ENCODE assay signal across 8 cellular contexts in the genomic region with DNA sequence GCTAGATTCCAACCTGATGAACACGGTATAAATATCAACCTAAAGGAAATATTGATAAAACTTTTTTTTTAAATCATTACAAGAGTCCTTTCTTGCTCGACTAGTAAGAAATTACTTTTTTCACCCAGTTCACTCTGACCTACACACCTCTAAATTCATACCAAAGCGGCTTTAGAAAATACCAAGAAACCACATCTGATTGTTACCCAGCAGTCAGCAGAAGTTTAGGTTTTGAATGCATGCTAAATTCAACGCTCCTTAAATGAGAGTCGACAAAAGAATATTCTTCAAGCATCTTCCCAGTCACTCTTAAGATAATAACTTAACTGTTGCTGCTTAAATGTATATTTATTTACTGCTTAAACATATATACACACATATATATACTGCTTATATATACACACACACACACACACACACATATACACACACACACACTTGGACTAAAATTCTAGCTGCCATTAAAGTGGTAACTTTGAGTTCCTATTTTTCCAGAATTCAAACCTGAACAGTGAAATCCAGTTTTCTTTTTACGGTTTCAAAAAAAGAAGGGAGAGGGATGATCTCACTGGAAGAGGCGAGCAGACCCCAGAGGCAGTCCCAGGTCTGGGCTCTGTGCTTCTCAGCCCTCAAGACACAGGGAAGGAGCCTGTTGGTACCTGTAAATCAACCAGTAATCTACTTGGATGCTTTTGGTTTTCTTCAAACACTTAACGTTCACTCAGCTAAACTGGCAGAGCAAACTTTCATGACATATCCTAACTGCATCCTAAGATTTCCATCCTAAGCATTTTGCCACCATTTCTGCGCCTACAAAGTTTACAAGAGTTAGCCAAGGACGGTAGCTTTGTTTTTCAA. TPM values are rescaled to one million over a fixed set of nuclear protein-coding genes. Genes with fewer than 3 reads are reported as not detected.
DNase-seq lines count a peak whose midpoint lies in the region; ATAC-seq lines count a peak whose summit lies in the region.

No MANE protein-coding gene starts in this region.

- peaks cover 30% of the 10 kb centered on the region for H3K36me3 Mint-ChIP-seq in activated CD4-positive, alpha-beta T cell treated with anti-CD3 and anti-CD28 coated beads, Interleukin-2, amount 10 ng/mL, durations not matched to agents 7 days and 5 days (ENCODE audit: low read depth)
- H3K36me3 Mint-ChIP-seq in activated T-helper 1 cell treated with anti-CD3 and anti-CD28 coated beads, Interleukin-12 subunit alpha, Interleukin-12 subunit beta, Interleukin-2, Interleukin-4 antibody, amounts not matched to agents 30 ng/mL and 10 ng/mL and 1 ng/mL, durations not matched to agents 14 hours and 24 hours and 36 hours (ENCODE audit: low read depth), result peaks cover 21% of the 10 kb centered on the region

- H3K27ac ChIP-seq in thymus (ENCODE audit: low read depth), result peak overlapping the region; percentile 44

- peaks cover 32% of the 10 kb centered on the region for H3K4me1 ChIP-seq in thymus (ENCODE audit: control insufficient read depth, insufficient read depth, low read length)

- H3K9me3 Mint-ChIP-seq in activated CD4-positive, alpha-beta T cell treated with anti-CD3 and anti-CD28 coated beads, Interleukin-2, amount 10 ng/mL, durations not matched to agents 7 days and 5 days, result no peaks in the 10 kb centered on the region
- H3K9me3 Mint-ChIP-seq in activated T-helper 1 cell treated with anti-CD3 and anti-CD28 coated beads, Interleukin-12 subunit alpha, Interleukin-12 subunit beta, Interleukin-2, Interleukin-4 antibody, amounts not matched to agents 30 ng/mL and 10 ng/mL and 1 ng/mL, durations not matched to agents 14 hours and 24 hours and 36 hours, result no peaks in the 10 kb centered on the region

- H3K36me3 ChIP-seq in thymus (ENCODE audit: control insufficient read depth, insufficient read depth), result no peaks in the 10 kb centered on the region

- 26% methylated on average over 10 of the region's 10 CpGs for WGBS in thymus

- peaks cover 53% of the 10 kb centered on the region for H3K4me1 Mint-ChIP-seq in activated CD4-positive, alpha-beta T cell treated with anti-CD3 and anti-CD28 coated beads, Interleukin-2, amount 10 ng/mL, durations not matched to agents 7 days and 5 days
- peaks cover 59% of the 10 kb centered on the region for H3K4me1 Mint-ChIP-seq in activated T-helper 1 cell treated with anti-CD3 and anti-CD28 coated beads, Interleukin-12 subunit alpha, Interleukin-12 subunit beta, Interleukin-2, Interleukin-4 antibody, amounts not matched to agents 30 ng/mL and 10 ng/mL and 1 ng/mL, durations not matched to agents 14 hours and 24 hours and 36 hours (ENCODE audit: low read depth)

- CTCF ChIA-PET in activated CD4-positive, alpha-beta T cell treated with anti-CD3 and anti-CD28 coated beads, Interleukin-2, amount 10 ng/mL, durations not matched to agents 7 days and 5 days (lab: Charles Lee), result interaction anchor here (0.6 to 1.1 kb wide), 4 partner anchors 10 to 130 kb away, joined by 3 to 4 read pairs (median 4); no protein-coding TSS in a partner anchor

- ATAC-seq in GM19324 (IDR thresholded peaks at IDR 0.05; ENCODE audit: low FRiP score, unreplicated experiment), result no peak
- ATAC-seq in GM21529 (IDR thresholded peaks at IDR 0.05; ENCODE audit: unreplicated experiment), result no peak

- H3K4me3 Mint-ChIP-seq in activated CD4-positive, alpha-beta T cell treated with anti-CD3 and anti-CD28 coated beads, Interleukin-2, amount 10 ng/mL, durations not matched to agents 7 days and 5 days, result peak overlapping the region; percentile 98
- peak overlapping the region; percentile 98 for H3K4me3 Mint-ChIP-seq in activated T-helper 1 cell treated with anti-CD3 and anti-CD28 coated beads, Interleukin-12 subunit alpha, Interleukin-12 subunit beta, Interleukin-2, Interleukin-4 antibody, amounts not matched to agents 30 ng/mL and 10 ng/mL and 1 ng/mL, durations not matched to agents 14 hours and 24 hours and 36 hours

- no peaks in the 10 kb centered on the region for H3K27me3 Mint-ChIP-seq in activated CD4-positive, alpha-beta T cell treated with anti-CD3 and anti-CD28 coated beads, Interleukin-2, amount 10 ng/mL, durations not matched to agents 7 days and 5 days
- H3K27me3 Mint-ChIP-seq in activated T-helper 1 cell treated with anti-CD3 and anti-CD28 coated beads, Interleukin-12 subunit alpha, Interleukin-12 subunit beta, Interleukin-2, Interleukin-4 antibody, amounts not matched to agents 30 ng/mL and 10 ng/mL and 1 ng/mL, durations not matched to agents 14 hours and 24 hours and 36 hours (ENCODE audit: insufficient read depth), result no peaks in the 10 kb centered on the region

- POLR2A ChIA-PET in activated CD4-positive, alpha-beta T cell treated with anti-CD3 and anti-CD28 coated beads, Interleukin-2, amount 10 ng/mL, durations not matched to agents 7 days and 5 days (lab: Charles Lee), result interaction anchor here (0.6 kb wide), 1 partner anchor 681 kb away, joined by 3 read pairs; no protein-coding TSS in a partner anchor

- peaks cover 1% of the 10 kb centered on the region for H3K9me3 ChIP-seq in thymus (ENCODE audit: control insufficient read depth)

- DNase-seq in activated CD4-positive, alpha-beta T cell treated with anti-CD3 and anti-CD28 coated beads, Interleukin-2, amount 10 ng/mL, durations not matched to agents 7 days and 5 days, result no peak
- no peak for DNase-seq in activated CD4-positive, alpha-beta T cell treated with anti-CD3 and anti-CD28 coated beads, Interleukin-2, amount 50 U/mL, for 1 hour
- DNase-seq in activated T-helper 1 cell treated with anti-CD3 and anti-CD28 coated beads, Interleukin-12 subunit alpha, Interleukin-12 subunit beta, Interleukin-2, Interleukin-4 antibody, amounts not matched to agents 30 ng/mL and 10 ng/mL and 1 ng/mL, durations not matched to agents 14 hours and 24 hours and 36 hours (ENCODE audit: low spot score), result no peak
- DNase-seq in iris pigment epithelial cell (ENCODE audit: low read depth), result peak; percentile 56
- DNase-seq in central memory CD4-positive, alpha-beta T cell, result no peak

- H3K4me3 ChIP-seq in thymus (ENCODE audit: low read length), result peak overlapping the region; percentile 97

- peak overlapping the region; percentile 93 for H3K27ac Mint-ChIP-seq in activated CD4-positive, alpha-beta T cell treated with anti-CD3 and anti-CD28 coated beads, Interleukin-2, amount 10 ng/mL, durations not matched to agents 7 days and 5 days
- H3K27ac Mint-ChIP-seq in activated T-helper 1 cell treated with anti-CD3 and anti-CD28 coated beads, Interleukin-12 subunit alpha, Interleukin-12 subunit beta, Interleukin-2, Interleukin-4 antibody, amounts not matched to agents 30 ng/mL and 10 ng/mL and 1 ng/mL, durations not matched to agents 14 hours and 24 hours and 36 hours, result peak overlapping the region; percentile 86

- H3K27me3 ChIP-seq in thymus (ENCODE audit: control insufficient read depth, insufficient read depth), result no peaks in the 10 kb centered on the region

- intact Hi-C loops in activated T-helper 1 cell treated with anti-CD3 and anti-CD28 coated beads, Interleukin-12 subunit alpha, Interleukin-12 subunit beta, Interleukin-2, Interleukin-4 antibody, amounts not matched to agents 30 ng/mL and 10 ng/mL and 1 ng/mL, durations not matched to agents 14 hours and 24 hours and 36 hours (cut with micrococcal nuclease), result loop anchor here (2.0 to 10.0 kb wide), 6 partner anchors 78 to 1350 kb away; partner anchors contain the start of gene MBNL2

RNA-seq across cellular contexts. Expression of gene STK24, which starts 1.7 kb away (rescaled TPM):
- total RNA-seq in activated CD4-positive, alpha-beta T cell treated with anti-CD3 and anti-CD28 coated beads, Interleukin-2, amount 10 ng/mL, durations not matched to agents 7 days and 5 days, result 100 to 1,000 TPM; 160 to 170 TPM
- 135 and 139 TPM in 2 replicates for total RNA-seq in activated T-helper 1 cell treated with anti-CD3 and anti-CD28 coated beads, Interleukin-12 subunit alpha, Interleukin-12 subunit beta, Interleukin-2, Interleukin-4 antibody, amounts not matched to agents 30 ng/mL and 10 ng/mL and 1 ng/mL, durations not matched to agents 14 hours and 24 hours and 36 hours
- polyA plus RNA-seq in thymus, result 62.4 TPM
